Comparison of ENCODE assay signal across 8 cellular contexts in the genomic region with DNA sequence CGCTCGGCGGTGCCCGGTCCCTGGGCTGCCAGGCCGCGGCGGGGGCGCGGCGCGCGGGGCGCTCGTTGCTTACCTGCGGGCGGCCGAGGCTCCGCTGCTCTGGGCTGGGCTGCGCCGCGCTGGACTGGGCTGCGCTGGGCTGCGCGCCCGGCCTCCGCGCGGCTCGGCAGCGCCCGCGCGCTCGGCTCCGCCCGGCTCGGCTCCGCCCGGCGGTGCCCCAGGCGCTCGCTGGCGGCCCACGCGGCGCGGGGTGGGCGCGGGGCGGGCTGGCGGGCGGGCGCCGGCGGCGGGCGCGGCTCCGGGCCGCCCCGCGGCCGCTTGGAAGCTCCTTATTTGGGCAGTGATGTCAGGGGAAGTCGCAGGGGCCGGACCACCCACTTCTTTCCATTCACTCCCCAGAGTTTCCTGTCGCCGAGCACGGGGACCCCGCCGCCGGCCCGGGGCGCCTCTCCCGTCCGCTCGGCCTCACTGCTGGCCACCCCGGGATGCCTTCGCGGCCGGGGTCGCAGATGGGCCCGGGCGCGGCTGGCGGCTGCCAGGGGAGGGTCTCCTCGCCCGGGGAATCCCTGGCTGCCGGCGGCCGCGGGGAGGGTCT.
A peak's percentile ranks its signal among the peaks of the same experiment; 100 is the strongest.
DNase-seq lines count a peak whose midpoint lies in the region; ATAC-seq, FAIRE-seq and TF ChIP-seq lines count a peak whose summit lies in the region.

No MANE protein-coding gene starts in this region.

- H3K36me3 ChIP-seq in SJCRH30: no peaks in the 10 kb centered on the region
- H3K36me3 ChIP-seq in heart left ventricle: no peaks in the 10 kb centered on the region
- no peaks in the 10 kb centered on the region for H3K36me3 ChIP-seq in psoas muscle (ENCODE audit: insufficient read depth in 1 of 2, low read depth in 1 of 2)

- H3K27ac ChIP-seq in SJCRH30: peak overlapping the region; percentile 62; the same call in 1 of the 2 replicates
- peak overlapping the region; percentile 25 to 97 (median 92) for H3K27ac ChIP-seq in heart left ventricle
- H3K27ac ChIP-seq in psoas muscle: peak overlapping the region; percentile 88

- H3K9me3 ChIP-seq in SJCRH30 (replicated peaks) (no peaks in the 10 kb centered on the region), heart left ventricle (no peaks in the 10 kb centered on the region), psoas muscle (no peaks in the 10 kb centered on the region)

- peak; percentile 8 to 78 for TF ChIP-seq POLR2A in heart left ventricle (IDR thresholded peaks at IDR 0.05)

- H3K4me3 ChIP-seq in AG09309 (ENCODE audit: control insufficient read depth, low read depth, low read length) (peak overlapping the region; percentile 57), SJCRH30 (peak overlapping the region; percentile 72), heart left ventricle (peak overlapping the region; percentile 47 to 94 (median 70)), psoas muscle (peak overlapping the region; percentile 77)

- H3K4me3 Mint-ChIP-seq in activated naive CD4-positive, alpha-beta T cell treated with anti-CD3 and anti-CD28 coated beads, Interleukin-2, amount 50 U/mL, for 24 hours: peak overlapping the region; percentile 47

- TF ChIP-seq CTCF in AG09309 (IDR thresholded peaks at IDR 0.05; ENCODE audit: control insufficient read depth, insufficient read depth, low read depth, low read length, missing control alignments) (no peak), heart left ventricle (IDR thresholded peaks at IDR 0.05) (no peak), psoas muscle (IDR thresholded peaks at IDR 0.05) (no peak)

- whole genome bisulfite sequencing in heart left ventricle, 4 donors: 0 to 1% (median 1%) methylated on average over 23 to 91 of the region's 91 CpGs; no CpG with 5 or more reads in 1 of the 4 donors
- WGBS in psoas muscle, 3 donors: 1 to 3% (median 1%) methylated on average over 31 to 91 of the region's 91 CpGs

- DNase-seq in AG09309 (ENCODE audit: low read depth) (peak; percentile 41), SJCRH30 (peak; percentile 79 to 83), heart left ventricle (peak; percentile 76 to 87 (median 83)), psoas muscle (peak; percentile 67 to 78), urothelium cell line (ENCODE audit: low spot score) (peak; percentile 84)

- FAIRE-seq in urothelium cell line (lab: Jason Lieb, UNC): no peak

- H3K27me3 ChIP-seq in SJCRH30 (no peaks in the 10 kb centered on the region), heart left ventricle (no peaks in the 10 kb centered on the region), psoas muscle (ENCODE audit: insufficient read depth in 3 of 3, low read length in 2 of 3) (no peaks in the 10 kb centered on the region)

- H3K4me1 Mint-ChIP-seq in activated naive CD4-positive, alpha-beta T cell treated with anti-CD3 and anti-CD28 coated beads, Interleukin-2, amount 50 U/mL, for 24 hours: peaks cover 66% of the 10 kb centered on the region

- no peaks in the 10 kb centered on the region for H3K27me3 Mint-ChIP-seq in activated naive CD4-positive, alpha-beta T cell treated with anti-CD3 and anti-CD28 coated beads, Interleukin-2, amount 50 U/mL, for 24 hours

- intact Hi-C loops in heart left ventricle (cut with DNase I) (loop anchor here in 2 of 10 donors (5.0 to 10.0 kb wide), 3 partner anchors 60 to 373 kb away; no protein-coding TSS in a partner anchor), psoas muscle (cut with DNase I) (no loop called here)

- H3K4me1 ChIP-seq in SJCRH30: peaks cover 49% of the 10 kb centered on the region
- peaks cover 0 to 66% (median 18%) of the 10 kb centered on the region in 12 donors for H3K4me1 ChIP-seq in heart left ventricle
- peaks cover 17% of the 10 kb centered on the region for H3K4me1 ChIP-seq in psoas muscle

- no peaks in the 10 kb centered on the region for H3K9me3 Mint-ChIP-seq in activated naive CD4-positive, alpha-beta T cell treated with anti-CD3 and anti-CD28 coated beads, Interleukin-2, amount 50 U/mL, for 24 hours

- H3K36me3 Mint-ChIP-seq in activated naive CD4-positive, alpha-beta T cell treated with anti-CD3 and anti-CD28 coated beads, Interleukin-2, amount 50 U/mL, for 24 hours: peaks cover 19% of the 10 kb centered on the region

- H3K27ac Mint-ChIP-seq in activated naive CD4-positive, alpha-beta T cell treated with anti-CD3 and anti-CD28 coated beads, Interleukin-2, amount 50 U/mL, for 24 hours: no peak overlapping the region

- ATAC-seq in GM18909 (IDR thresholded peaks at IDR 0.05; ENCODE audit: poor library complexity, unreplicated experiment) (peak; percentile 56), HG03139 (IDR thresholded peaks at IDR 0.05; ENCODE audit: unreplicated experiment) (peak; percentile 47), heart left ventricle (peak; percentile 36 to 81 (median 80)), psoas muscle (peak; percentile 57 to 70 (median 62))

Comparison
In these comparisons a context has a peak if more than half of its experiments do, and no peak if none do; other contexts are left out.
1. Peak in every context shown above with its lines: DNase-seq, ATAC-seq, H3K4me3 ChIP-seq and H3K27ac ChIP-seq.